Comparison of ENCODE assay signal across 9 cellular contexts in genomic region chr3:25532763-25533162, GRCh38.
DNase-seq lines count a peak whose midpoint lies in the region; ATAC-seq, FAIRE-seq and TF ChIP-seq lines count a peak whose summit lies in the region.
"Had no signal": no experiment of that assay in that cellular context is flagged by ENCODE, and none has a peak within 500 bp of the region (broad histone marks: within the 10 kb centered on the region; RNA-seq: fewer than 3 reads in every experiment).

No MANE protein-coding gene starts in this region.

- H3K4me2 ChIP-seq in Karpas-422 (ENCODE audit: low read depth, low read length, poor library complexity, severe bottlenecking), result no peak overlapping the region

- no peak overlapping the region for H3K9ac ChIP-seq in Karpas-422 (ENCODE audit: low read length)

- no peak overlapping the region for H2AFZ ChIP-seq in Karpas-422 (ENCODE audit: low read length)

- H3K9me3 ChIP-seq in Karpas-422 (ENCODE audit: low read length) (peaks cover 6% of the 10 kb centered on the region; the same call in 1 of the 2 replicates), spleen (peaks cover 0 to 25% (median 12%) of the 10 kb centered on the region in 8 donors)

- H3K27me3 ChIP-seq in Karpas-422 (ENCODE audit: low read length), result no peaks in the 10 kb centered on the region
- H3K27me3 ChIP-seq in brain microvascular endothelial cell (replicated peaks), result no peaks in the 10 kb centered on the region
- no peaks in the 10 kb centered on the region for H3K27me3 ChIP-seq in spleen (replicated peaks in 1 of 7)

- H3K36me3 ChIP-seq in Karpas-422 (ENCODE audit: insufficient read depth, low read length), result no peaks in the 10 kb centered on the region
- peaks cover 29% of the 10 kb centered on the region for H3K36me3 ChIP-seq in brain microvascular endothelial cell (replicated peaks)
- H3K36me3 ChIP-seq in spleen, result no peaks in the 10 kb centered on the region

- TF ChIP-seq CTCF in brain microvascular endothelial cell (IDR thresholded peaks at IDR 0.05; ENCODE audit: low read depth, low read length, missing control alignments) (peak; percentile 79), spleen (IDR thresholded peaks at IDR 0.05 in 8 of 11, conservative IDR thresholded peaks at IDR 0.05 in 3 of 11) (peak in 6 of 11 experiments; percentile 26 to 49 (median 36))

- ATAC-seq in GM19463 (IDR thresholded peaks at IDR 0.05; ENCODE audit: unreplicated experiment), result no peak
- no peak for ATAC-seq in GM18520 (IDR thresholded peaks at IDR 0.05; ENCODE audit: unreplicated experiment)

- FAIRE-seq in GM12891 (lab: Jason Lieb, UNC), result no peak
- FAIRE-seq: HTR-8/SVneo had no signal

- peak; percentile 5 for DNase-seq in GM12891 (ENCODE audit: insufficient read length, low spot score)
- DNase-seq in Karpas-422, result peak; percentile 82
- DNase-seq in brain microvascular endothelial cell, result peak; percentile 57
- no peak for DNase-seq in spleen
- DNase-seq in T-helper 9 cell, result no peak

- in situ Hi-C loops in brain microvascular endothelial cell (cut with HindIII; ENCODE audit: low pct_ligation_motif_present, low sequenced_read_pairs), result no loop called here

- H3K79me2 ChIP-seq in Karpas-422 (ENCODE audit: low read length), result no peaks in the 10 kb centered on the region

- no peaks in the 10 kb centered on the region for H4K20me1 ChIP-seq in Karpas-422 (ENCODE audit: insufficient read depth, low read depth, low read length)

- H3K4me1 ChIP-seq in Karpas-422 (ENCODE audit: low read length) (no peaks in the 10 kb centered on the region), spleen (no peaks in the 10 kb centered on the region)

- H3K27ac ChIP-seq in Karpas-422 (ENCODE audit: low read length) (no peak overlapping the region), brain microvascular endothelial cell (no peak overlapping the region), spleen (no peak overlapping the region)
- H3K27ac ChIP-seq: skin epidermis had no signal

- no peaks in the 10 kb centered on the region for H3K9me2 ChIP-seq in Karpas-422 (replicated peaks; ENCODE audit: insufficient read depth, low read length)

- 55 to 84% (median 74%) methylated on average over 1 of the region's 1 CpG for WGBS in spleen, 5 donors

- TF ChIP-seq POLR2A in GM12891 (IDR thresholded peaks at IDR 0.05; ENCODE audit: low read depth, low read length), result no peak
- TF ChIP-seq POLR2A in spleen (IDR thresholded peaks at IDR 0.05), result no peak

- intact Hi-C loops in spleen (cut with DNase I; ENCODE audit: low total_unique reads), result no loop called here

- H3K4me3 ChIP-seq in Karpas-422 (ENCODE audit: low read length) (no peak overlapping the region), brain microvascular endothelial cell (ENCODE audit: low read depth, low read length) (no peak overlapping the region), spleen (no peak overlapping the region)
- H3K4me3 ChIP-seq: skin epidermis had no signal

TF ChIP-seq in GM12891, 5 proteins besides CTCF, POLR2A, EP300 and RAD21:
- no peak for TF ChIP-seq TAF1 (IDR thresholded peaks at IDR 0.05; ENCODE audit: low read depth, low read length)
- no peak for TF ChIP-seq PAX5 (IDR thresholded peaks at IDR 0.05; ENCODE audit: insufficient read depth, low read length, severe bottlenecking)
- TF ChIP-seq SPI1 (IDR thresholded peaks at IDR 0.05; ENCODE audit: low read depth, low read length), result no peak
- no peak for TF ChIP-seq POU2F2 (IDR thresholded peaks at IDR 0.05; ENCODE audit: low read depth, low read length)
- TF ChIP-seq POLR2AphosphoS5 (IDR thresholded peaks at IDR 0.05; ENCODE audit: low read depth, low read length), result no peak

Comparison
In these comparisons a context has a peak if more than half of its experiments do, and no peak if none do; other contexts are left out.
1. DNase-seq: peak in GM12891 (single experiment), Karpas-422 (single experiment) and brain microvascular endothelial cell (single experiment); none in spleen (single experiment) and T-helper 9 cell (single experiment).